9 cellular contexts compared by ENCODE assay signal in genomic region chr5:54524082-54524481, GRCh38. TPM values are rescaled to one million over a fixed set of nuclear protein-coding genes. Genes with fewer than 3 reads are reported as not detected.
A peak's percentile ranks its signal among the peaks of the same experiment; 100 is the strongest.
DNase-seq lines count a peak whose midpoint lies in the region; ATAC-seq and TF ChIP-seq lines count a peak whose summit lies in the region.
"Had no signal": no experiment of that assay in that cellular context is flagged by ENCODE, and none has a peak within 500 bp of the region (broad histone marks: within the 10 kb centered on the region; RNA-seq: fewer than 3 reads in every experiment).

No MANE protein-coding gene starts in this region.

- peak overlapping the region in 1 of 2 donors; percentile 57 for H3K9ac ChIP-seq in colonic mucosa (ENCODE audit: low read depth in 2 of 2, low read length in 2 of 2)

- H3K4me3 ChIP-seq in colonic mucosa (no peak overlapping the region), upper lobe of right lung (peak overlapping the region; percentile 21)

- no peaks in the 10 kb centered on the region for H3K9me3 Mint-ChIP-seq in activated naive CD4-positive, alpha-beta T cell treated with anti-CD3 and anti-CD28 coated beads, Interleukin-2, amount 50 U/mL, for 24 hours
- H3K9me3 Mint-ChIP-seq in activated naive CD4-positive, alpha-beta T cell treated with anti-CD3 and anti-CD28 coated beads, Interleukin-2, amount 10 ng/mL, durations not matched to agents 7 days and 5 days = no peaks in the 10 kb centered on the region
- H3K9me3 Mint-ChIP-seq in natural killer cell treated with Interleukin-12 subunit alpha and Interleukin-12 subunit beta and Interleukin-15 and Interleukin-18, amount 100 ng/mL, for 72 hours = no peaks in the 10 kb centered on the region
- no peaks in the 10 kb centered on the region for H3K9me3 Mint-ChIP-seq in activated T-cell treated with anti-CD3 and anti-CD28 coated beads, Interleukin-2, amount 50 U/mL, for 72 hours

- H3K27me3 Mint-ChIP-seq in activated naive CD4-positive, alpha-beta T cell treated with anti-CD3 and anti-CD28 coated beads, Interleukin-2, amount 50 U/mL, for 24 hours = no peaks in the 10 kb centered on the region
- no peaks in the 10 kb centered on the region for H3K27me3 Mint-ChIP-seq in activated naive CD4-positive, alpha-beta T cell treated with anti-CD3 and anti-CD28 coated beads, Interleukin-2, amount 10 ng/mL, durations not matched to agents 7 days and 5 days
- H3K27me3 Mint-ChIP-seq in natural killer cell treated with Interleukin-12 subunit alpha and Interleukin-12 subunit beta and Interleukin-15 and Interleukin-18, amount 100 ng/mL, for 72 hours = no peaks in the 10 kb centered on the region
- H3K27me3 Mint-ChIP-seq in activated T-cell treated with anti-CD3 and anti-CD28 coated beads, Interleukin-2, amount 50 U/mL, for 72 hours (ENCODE audit: low read depth) = no peaks in the 10 kb centered on the region

- intact Hi-C loops in colonic mucosa (cut with DNase I) (no loop called here), upper lobe of right lung (cut with DNase I) (no loop called here)

- ATAC-seq in natural killer cell treated with Interleukin-12 subunit alpha and Interleukin-12 subunit beta and Interleukin-15 and Interleukin-18, amount 100 ng/mL, for 72 hours = peak in 1 of 2 donors; percentile 55
- ATAC-seq in upper lobe of right lung (no peak), SK-N-SH treated with all-trans-retinoic acid at 6 μM for 48 hours (no peak)
- ATAC-seq in activated T-cell treated with anti-CD3 and anti-CD28 coated beads, Interleukin-2, amount 50 U/mL, for 72 hours (replicated peaks in 1 of 2) = no peak

- H3K27me3 ChIP-seq in colonic mucosa (no peaks in the 10 kb centered on the region), upper lobe of right lung (no peaks in the 10 kb centered on the region)

- CTCF ChIA-PET in activated naive CD4-positive, alpha-beta T cell treated with anti-CD3 and anti-CD28 coated beads, Interleukin-2, amount 10 ng/mL, durations not matched to agents 7 days and 5 days (lab: Charles Lee) = interaction anchor here (1.1 to 1.6 kb wide), 4 partner anchors 12 to 326 kb away, joined by 3 to 4 read pairs (median 3); no protein-coding TSS in a partner anchor
- CTCF ChIA-PET in RWPE1 (lab: Yijun Ruan, JAX) = interaction anchor here (0.6 to 1.1 kb wide), 5 partner anchors 35 to 321 kb away, joined by 3 to 8 read pairs (median 4); no protein-coding TSS in a partner anchor

- no peak overlapping the region for H3K27ac Mint-ChIP-seq in activated naive CD4-positive, alpha-beta T cell treated with anti-CD3 and anti-CD28 coated beads, Interleukin-2, amount 50 U/mL, for 24 hours
- no peak overlapping the region for H3K27ac Mint-ChIP-seq in activated naive CD4-positive, alpha-beta T cell treated with anti-CD3 and anti-CD28 coated beads, Interleukin-2, amount 10 ng/mL, durations not matched to agents 7 days and 5 days
- peak overlapping the region; percentile 90 to 95 for H3K27ac Mint-ChIP-seq in natural killer cell treated with Interleukin-12 subunit alpha and Interleukin-12 subunit beta and Interleukin-15 and Interleukin-18, amount 100 ng/mL, for 72 hours
- H3K27ac Mint-ChIP-seq in activated T-cell treated with anti-CD3 and anti-CD28 coated beads, Interleukin-2, amount 50 U/mL, for 72 hours = no peak overlapping the region

- H3K27ac ChIP-seq in colonic mucosa = peak overlapping the region; percentile 11
- H3K27ac ChIP-seq in upper lobe of right lung = peak overlapping the region; percentile 52
- H3K27ac ChIP-seq in RWPE1 = no peak overlapping the region

- peaks cover 1% of the 10 kb centered on the region for H3K36me3 Mint-ChIP-seq in activated naive CD4-positive, alpha-beta T cell treated with anti-CD3 and anti-CD28 coated beads, Interleukin-2, amount 50 U/mL, for 24 hours
- peaks cover 54% of the 10 kb centered on the region for H3K36me3 Mint-ChIP-seq in activated naive CD4-positive, alpha-beta T cell treated with anti-CD3 and anti-CD28 coated beads, Interleukin-2, amount 10 ng/mL, durations not matched to agents 7 days and 5 days
- H3K36me3 Mint-ChIP-seq in natural killer cell treated with Interleukin-12 subunit alpha and Interleukin-12 subunit beta and Interleukin-15 and Interleukin-18, amount 100 ng/mL, for 72 hours = peaks cover 6% of the 10 kb centered on the region
- peaks cover 0 to 4% of the 10 kb centered on the region in 2 donors for H3K36me3 Mint-ChIP-seq in activated T-cell treated with anti-CD3 and anti-CD28 coated beads, Interleukin-2, amount 50 U/mL, for 72 hours (ENCODE audit: insufficient read depth in 2 of 2)

- H3K4me1 Mint-ChIP-seq in activated naive CD4-positive, alpha-beta T cell treated with anti-CD3 and anti-CD28 coated beads, Interleukin-2, amount 50 U/mL, for 24 hours = peaks cover 32% of the 10 kb centered on the region
- peaks cover 57% of the 10 kb centered on the region for H3K4me1 Mint-ChIP-seq in activated naive CD4-positive, alpha-beta T cell treated with anti-CD3 and anti-CD28 coated beads, Interleukin-2, amount 10 ng/mL, durations not matched to agents 7 days and 5 days
- peaks cover 46 to 56% of the 10 kb centered on the region in 2 donors for H3K4me1 Mint-ChIP-seq in natural killer cell treated with Interleukin-12 subunit alpha and Interleukin-12 subunit beta and Interleukin-15 and Interleukin-18, amount 100 ng/mL, for 72 hours (ENCODE audit: low read depth in 2 of 2)
- peaks cover 55% of the 10 kb centered on the region for H3K4me1 Mint-ChIP-seq in activated T-cell treated with anti-CD3 and anti-CD28 coated beads, Interleukin-2, amount 50 U/mL, for 72 hours (ENCODE audit: low read depth)

- H3K4me3 Mint-ChIP-seq in activated naive CD4-positive, alpha-beta T cell treated with anti-CD3 and anti-CD28 coated beads, Interleukin-2, amount 50 U/mL, for 24 hours = peak overlapping the region; percentile 31
- no peak overlapping the region for H3K4me3 Mint-ChIP-seq in activated naive CD4-positive, alpha-beta T cell treated with anti-CD3 and anti-CD28 coated beads, Interleukin-2, amount 10 ng/mL, durations not matched to agents 7 days and 5 days
- H3K4me3 Mint-ChIP-seq in natural killer cell treated with Interleukin-12 subunit alpha and Interleukin-12 subunit beta and Interleukin-15 and Interleukin-18, amount 100 ng/mL, for 72 hours = peak overlapping the region; percentile 87
- H3K4me3 Mint-ChIP-seq in activated T-cell treated with anti-CD3 and anti-CD28 coated beads, Interleukin-2, amount 50 U/mL, for 72 hours = no peak overlapping the region

- TF ChIP-seq CTCF in colonic mucosa (IDR thresholded peaks at IDR 0.05) = no peak
- TF ChIP-seq CTCF in upper lobe of right lung (IDR thresholded peaks at IDR 0.05) = no peak
- TF ChIP-seq CTCF in RWPE1 (conservative IDR thresholded peaks at IDR 0.05; ENCODE audit: low read depth) = no peak

- no peak for DNase-seq in activated naive CD4-positive, alpha-beta T cell treated with anti-CD3 and anti-CD28 coated beads, Interleukin-2, amount 10 ng/mL, durations not matched to agents 7 days and 5 days
- DNase-seq in colonic mucosa = no peak
- no peak for DNase-seq in natural killer cell treated with Interleukin-12 subunit alpha and Interleukin-12 subunit beta and Interleukin-15 and Interleukin-18, amount 100 ng/mL, for 72 hours (ENCODE audit: low spot score)
- DNase-seq in upper lobe of right lung = no peak
- no peak for DNase-seq in activated T-cell treated with anti-CD3 and anti-CD28 coated beads, Interleukin-2, amount 50 U/mL, for 72 hours
- no peak for DNase-seq in RWPE1 (ENCODE audit: low spot score)
- DNase-seq: GF-D8 had no signal

- POLR2A ChIA-PET in RWPE1 (lab: Yijun Ruan, JAX; ENCODE audit: low non-redundant PET) = no interaction called here

- no peaks in the 10 kb centered on the region for H3K36me3 ChIP-seq in colonic mucosa
- no peaks in the 10 kb centered on the region for H3K36me3 ChIP-seq in upper lobe of right lung

- H3K9me3 ChIP-seq in colonic mucosa (no peaks in the 10 kb centered on the region), upper lobe of right lung (no peaks in the 10 kb centered on the region)

- H3K4me1 ChIP-seq in colonic mucosa = no peaks in the 10 kb centered on the region
- peaks cover 63% of the 10 kb centered on the region for H3K4me1 ChIP-seq in upper lobe of right lung

TF ChIP-seq in SK-N-SH treated with all-trans-retinoic acid at 6 μM for 48 hours, 23 proteins besides CTCF, POLR2A, EP300 and RAD21:
- TF ChIP-seq PPARA (CRISPR knock-in tag; IDR thresholded peaks at IDR 0.05; ENCODE audit: borderline replicate concordance) (no peak), ISL1 (CRISPR knock-in tag; IDR thresholded peaks at IDR 0.05) (no peak)
- TF ChIP-seq, protein P1, sequence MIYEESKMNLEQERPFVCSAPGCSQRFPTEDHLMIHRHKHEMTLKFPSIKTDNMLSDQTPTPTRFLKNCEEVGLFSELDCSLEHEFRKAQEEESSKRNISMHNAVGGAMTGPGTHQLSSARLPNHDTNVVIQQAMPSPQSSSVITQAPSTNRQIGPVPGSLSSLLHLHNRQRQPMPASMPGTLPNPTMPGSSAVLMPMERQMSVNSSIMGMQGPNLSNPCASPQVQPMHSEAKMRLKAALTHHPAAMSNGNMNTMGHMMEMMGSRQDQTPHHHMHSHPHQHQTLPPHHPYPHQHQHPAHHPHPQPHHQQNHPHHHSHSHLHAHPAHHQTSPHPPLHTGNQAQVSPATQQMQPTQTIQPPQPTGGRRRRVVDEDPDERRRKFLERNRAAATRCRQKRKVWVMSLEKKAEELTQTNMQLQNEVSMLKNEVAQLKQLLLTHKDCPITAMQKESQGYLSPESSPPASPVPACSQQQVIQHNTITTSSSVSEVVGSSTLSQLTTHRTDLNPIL (CRISPR knock-in tag; IDR thresholded peaks at IDR 0.05; ENCODE audit: low read depth) = no peak

RNA-seq across cellular contexts. Expression of gene SNX18, which starts 6.5 kb away (rescaled TPM):
- total RNA-seq in colonic mucosa (10 to 100 TPM; 13.4 to 14.4 TPM), upper lobe of right lung (35.4 TPM)
- total RNA-seq in natural killer cell treated with Interleukin-12 subunit alpha and Interleukin-12 subunit beta and Interleukin-15 and Interleukin-18, amount 100 ng/mL, for 72 hours = 10 to 100 TPM; 19.8 to 31.8 TPM
- total RNA-seq in activated T-cell treated with anti-CD3 and anti-CD28 coated beads, Interleukin-2, amount 50 U/mL, for 72 hours = 1 to 10 TPM; 6.4 to 8.4 TPM

Comparison
In these comparisons a context has a peak if more than half of its experiments do, and no peak if none do; other contexts are left out.
1. H3K4me3 Mint-ChIP-seq: peak in activated naive CD4-positive, alpha-beta T cell treated with anti-CD3 and anti-CD28 coated beads, Interleukin-2, amount 50 U/mL, for 24 hours (single experiment) and natural killer cell treated with Interleukin-12 subunit alpha and Interleukin-12 subunit beta and Interleukin-15 and Interleukin-18, amount 100 ng/mL, for 72 hours (single experiment); none in activated naive CD4-positive, alpha-beta T cell treated with anti-CD3 and anti-CD28 coated beads, Interleukin-2, amount 10 ng/mL, durations not matched to agents 7 days and 5 days (single experiment) and activated T-cell treated with anti-CD3 and anti-CD28 coated beads, Interleukin-2, amount 50 U/mL, for 72 hours (0 of 2).
2. H3K27ac Mint-ChIP-seq: peak in natural killer cell treated with Interleukin-12 subunit alpha and Interleukin-12 subunit beta and Interleukin-15 and Interleukin-18, amount 100 ng/mL, for 72 hours (2 of 2); none in activated naive CD4-positive, alpha-beta T cell treated with anti-CD3 and anti-CD28 coated beads, Interleukin-2, amount 50 U/mL, for 24 hours (single experiment), activated naive CD4-positive, alpha-beta T cell treated with anti-CD3 and anti-CD28 coated beads, Interleukin-2, amount 10 ng/mL, durations not matched to agents 7 days and 5 days (single experiment) and activated T-cell treated with anti-CD3 and anti-CD28 coated beads, Interleukin-2, amount 50 U/mL, for 72 hours (single experiment).